2 cellular contexts compared by ENCODE assay signal in the genomic region with DNA sequence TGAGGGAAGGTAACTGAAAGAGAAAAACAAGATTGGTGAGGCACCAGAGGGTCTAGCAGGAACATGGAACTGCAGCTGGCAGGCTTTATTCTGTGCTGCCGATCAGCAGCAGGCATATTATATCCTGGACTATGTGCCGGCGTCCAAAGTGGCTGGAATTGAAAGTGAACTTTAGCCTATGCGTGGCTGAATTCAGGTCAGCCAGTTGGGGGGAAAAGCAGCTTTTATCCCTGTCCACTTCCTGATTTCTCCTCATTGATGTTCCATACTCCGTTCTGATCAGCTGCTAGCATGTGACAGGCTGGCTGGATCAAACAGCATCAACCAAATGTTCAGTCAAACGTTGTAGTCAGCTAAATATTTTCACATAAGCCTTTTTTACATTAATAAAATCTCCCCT.
TF ChIP-seq lines count a peak whose summit lies in the region.

No MANE protein-coding gene starts in this region.

TF ChIP-seq in K562, 482 proteins besides CTCF, POLR2A, EP300 and RAD21 (continued from another document):
- TF ChIP-seq SP1 (CRISPR knock-in tag; IDR thresholded peaks at IDR 0.05) (no peak), ZNF239 (CRISPR knock-in tag; IDR thresholded peaks at IDR 0.05) (no peak)
- TF ChIP-seq, protein P1, sequence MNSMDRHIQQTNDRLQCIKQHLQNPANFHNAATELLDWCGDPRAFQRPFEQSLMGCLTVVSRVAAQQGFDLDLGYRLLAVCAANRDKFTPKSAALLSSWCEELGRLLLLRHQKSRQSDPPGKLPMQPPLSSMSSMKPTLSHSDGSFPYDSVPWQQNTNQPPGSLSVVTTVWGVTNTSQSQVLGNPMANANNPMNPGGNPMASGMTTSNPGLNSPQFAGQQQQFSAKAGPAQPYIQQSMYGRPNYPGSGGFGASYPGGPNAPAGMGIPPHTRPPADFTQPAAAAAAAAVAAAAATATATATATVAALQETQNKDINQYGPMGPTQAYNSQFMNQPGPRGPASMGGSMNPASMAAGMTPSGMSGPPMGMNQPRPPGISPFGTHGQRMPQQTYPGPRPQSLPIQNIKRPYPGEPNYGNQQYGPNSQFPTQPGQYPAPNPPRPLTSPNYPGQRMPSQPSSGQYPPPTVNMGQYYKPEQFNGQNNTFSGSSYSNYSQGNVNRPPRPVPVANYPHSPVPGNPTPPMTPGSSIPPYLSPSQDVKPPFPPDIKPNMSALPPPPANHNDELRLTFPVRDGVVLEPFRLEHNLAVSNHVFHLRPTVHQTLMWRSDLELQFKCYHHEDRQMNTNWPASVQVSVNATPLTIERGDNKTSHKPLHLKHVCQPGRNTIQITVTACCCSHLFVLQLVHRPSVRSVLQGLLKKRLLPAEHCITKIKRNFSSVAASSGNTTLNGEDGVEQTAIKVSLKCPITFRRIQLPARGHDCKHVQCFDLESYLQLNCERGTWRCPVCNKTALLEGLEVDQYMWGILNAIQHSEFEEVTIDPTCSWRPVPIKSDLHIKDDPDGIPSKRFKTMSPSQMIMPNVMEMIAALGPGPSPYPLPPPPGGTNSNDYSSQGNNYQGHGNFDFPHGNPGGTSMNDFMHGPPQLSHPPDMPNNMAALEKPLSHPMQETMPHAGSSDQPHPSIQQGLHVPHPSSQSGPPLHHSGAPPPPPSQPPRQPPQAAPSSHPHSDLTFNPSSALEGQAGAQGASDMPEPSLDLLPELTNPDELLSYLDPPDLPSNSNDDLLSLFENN (IDR thresholded peaks at IDR 0.05; ENCODE audit: low read depth in 2 of 2, low read length in 2 of 2), result no peak
TF ChIP-seq in K562: peak in this region for 1.

TF ChIP-seq in liver, 16 proteins besides CTCF, POLR2A, EP300 and RAD21:
- TF ChIP-seq, protein P2, sequence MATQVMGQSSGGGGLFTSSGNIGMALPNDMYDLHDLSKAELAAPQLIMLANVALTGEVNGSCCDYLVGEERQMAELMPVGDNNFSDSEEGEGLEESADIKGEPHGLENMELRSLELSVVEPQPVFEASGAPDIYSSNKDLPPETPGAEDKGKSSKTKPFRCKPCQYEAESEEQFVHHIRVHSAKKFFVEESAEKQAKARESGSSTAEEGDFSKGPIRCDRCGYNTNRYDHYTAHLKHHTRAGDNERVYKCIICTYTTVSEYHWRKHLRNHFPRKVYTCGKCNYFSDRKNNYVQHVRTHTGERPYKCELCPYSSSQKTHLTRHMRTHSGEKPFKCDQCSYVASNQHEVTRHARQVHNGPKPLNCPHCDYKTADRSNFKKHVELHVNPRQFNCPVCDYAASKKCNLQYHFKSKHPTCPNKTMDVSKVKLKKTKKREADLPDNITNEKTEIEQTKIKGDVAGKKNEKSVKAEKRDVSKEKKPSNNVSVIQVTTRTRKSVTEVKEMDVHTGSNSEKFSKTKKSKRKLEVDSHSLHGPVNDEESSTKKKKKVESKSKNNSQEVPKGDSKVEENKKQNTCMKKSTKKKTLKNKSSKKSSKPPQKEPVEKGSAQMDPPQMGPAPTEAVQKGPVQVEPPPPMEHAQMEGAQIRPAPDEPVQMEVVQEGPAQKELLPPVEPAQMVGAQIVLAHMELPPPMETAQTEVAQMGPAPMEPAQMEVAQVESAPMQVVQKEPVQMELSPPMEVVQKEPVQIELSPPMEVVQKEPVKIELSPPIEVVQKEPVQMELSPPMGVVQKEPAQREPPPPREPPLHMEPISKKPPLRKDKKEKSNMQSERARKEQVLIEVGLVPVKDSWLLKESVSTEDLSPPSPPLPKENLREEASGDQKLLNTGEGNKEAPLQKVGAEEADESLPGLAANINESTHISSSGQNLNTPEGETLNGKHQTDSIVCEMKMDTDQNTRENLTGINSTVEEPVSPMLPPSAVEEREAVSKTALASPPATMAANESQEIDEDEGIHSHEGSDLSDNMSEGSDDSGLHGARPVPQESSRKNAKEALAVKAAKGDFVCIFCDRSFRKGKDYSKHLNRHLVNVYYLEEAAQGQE (IDR thresholded peaks at IDR 0.05), result peak; percentile 86
- TF ChIP-seq HNF4A (conservative IDR thresholded peaks at IDR 0.05) (peak; percentile 100), YY1 (IDR thresholded peaks at IDR 0.05) (peak; percentile 72), FOXA2 (IDR thresholded peaks at IDR 0.05) (no peak), TAF1 (conservative IDR thresholded peaks at IDR 0.05) (peak; percentile 71), EGR1 (IDR thresholded peaks at IDR 0.05; ENCODE audit: low read depth in 2 of 2) (peak in 1 of 2 donors; percentile 45), FOXA1 (IDR thresholded peaks at IDR 0.05) (peak; percentile 45), NR2F2 (IDR thresholded peaks at IDR 0.05) (no peak), JUND (IDR thresholded peaks at IDR 0.05) (peak in 1 of 2 donors; percentile 59), GABPA (IDR thresholded peaks at IDR 0.05 in 1 of 2, conservative IDR thresholded peaks at IDR 0.05 in 1 of 2) (peak in 1 of 2 donors; percentile 45), SP1 (IDR thresholded peaks at IDR 0.05) (peak; percentile 94), RXRA (IDR thresholded peaks at IDR 0.05) (peak; percentile 81 to 83), HNF4G (IDR thresholded peaks at IDR 0.05) (peak; percentile 99)
- TF ChIP-seq, protein P3, sequence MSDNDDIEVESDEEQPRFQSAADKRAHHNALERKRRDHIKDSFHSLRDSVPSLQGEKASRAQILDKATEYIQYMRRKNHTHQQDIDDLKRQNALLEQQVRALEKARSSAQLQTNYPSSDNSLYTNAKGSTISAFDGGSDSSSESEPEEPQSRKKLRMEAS (IDR thresholded peaks at IDR 0.05), result peak; percentile 85
- TF ChIP-seq, protein P4, sequence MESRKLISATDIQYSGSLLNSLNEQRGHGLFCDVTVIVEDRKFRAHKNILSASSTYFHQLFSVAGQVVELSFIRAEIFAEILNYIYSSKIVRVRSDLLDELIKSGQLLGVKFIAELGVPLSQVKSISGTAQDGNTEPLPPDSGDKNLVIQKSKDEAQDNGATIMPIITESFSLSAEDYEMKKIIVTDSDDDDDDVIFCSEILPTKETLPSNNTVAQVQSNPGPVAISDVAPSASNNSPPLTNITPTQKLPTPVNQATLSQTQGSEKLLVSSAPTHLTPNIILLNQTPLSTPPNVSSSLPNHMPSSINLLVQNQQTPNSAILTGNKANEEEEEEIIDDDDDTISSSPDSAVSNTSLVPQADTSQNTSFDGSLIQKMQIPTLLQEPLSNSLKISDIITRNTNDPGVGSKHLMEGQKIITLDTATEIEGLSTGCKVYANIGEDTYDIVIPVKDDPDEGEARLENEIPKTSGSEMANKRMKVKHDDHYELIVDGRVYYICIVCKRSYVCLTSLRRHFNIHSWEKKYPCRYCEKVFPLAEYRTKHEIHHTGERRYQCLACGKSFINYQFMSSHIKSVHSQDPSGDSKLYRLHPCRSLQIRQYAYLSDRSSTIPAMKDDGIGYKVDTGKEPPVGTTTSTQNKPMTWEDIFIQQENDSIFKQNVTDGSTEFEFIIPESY (IDR thresholded peaks at IDR 0.05), result peak; percentile 61
- TF ChIP-seq, protein P5, sequence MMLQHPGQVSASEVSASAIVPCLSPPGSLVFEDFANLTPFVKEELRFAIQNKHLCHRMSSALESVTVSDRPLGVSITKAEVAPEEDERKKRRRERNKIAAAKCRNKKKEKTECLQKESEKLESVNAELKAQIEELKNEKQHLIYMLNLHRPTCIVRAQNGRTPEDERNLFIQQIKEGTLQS (IDR thresholded peaks at IDR 0.05), result peak; percentile 47
TF ChIP-seq in liver: peak in this region for 14.
